ENCODE assay signal across 12 cellular contexts in genomic region chr2:71880287-71880686, GRCh38.
"Had no signal": no experiment of that assay in that cellular context is flagged by ENCODE, and none has a peak within 500 bp of the region (broad histone marks: within the 10 kb centered on the region; RNA-seq: fewer than 3 reads in every experiment).

No MANE protein-coding gene starts in this region.

- H3K27me3 ChIP-seq: gastroesophageal sphincter, left lung, spleen, suprapubic skin had no signal

- H3K27ac ChIP-seq: gastroesophageal sphincter, left lung, suprapubic skin had no signal

- H3K4me3 ChIP-seq: gastroesophageal sphincter, left lung, spleen, suprapubic skin had no signal

- H3K9me3 ChIP-seq: left lung, suprapubic skin had no signal

- FAIRE-seq: kidney had no signal

- ATAC-seq: activated T-cell treated with anti-CD3 and anti-CD28 coated beads, Interleukin-2, amount 50 U/mL, for 72 hours; natural killer cell treated with Interleukin-12 subunit alpha and Interleukin-12 subunit beta and Interleukin-15 and Interleukin-18, amount 100 ng/mL, for 72 hours had no signal

- H3K36me3 ChIP-seq: gastroesophageal sphincter, left lung, spleen, suprapubic skin had no signal

- DNase-seq: activated CD4-positive, alpha-beta T cell treated with anti-CD3 and anti-CD28 coated beads, Interleukin-2, amount 10 ng/mL, durations not matched to agents 7 days and 5 days; activated CD4-positive, CD25-positive, alpha-beta regulatory T cell; activated CD8-positive, alpha-beta memory T cell treated with anti-CD3 and anti-CD28 coated beads, Interleukin-2, amount 50 U/mL, for 48 hours; activated naive CD8-positive, alpha-beta T cell treated with anti-CD3 and anti-CD28 coated beads, Interleukin-2, amount 10 ng/mL, durations not matched to agents 7 days and 5 days; activated T-cell treated with anti-CD3 and anti-CD28 coated beads, Interleukin-2, amount 50 U/mL, for 72 hours; left lung; nucleus accumbens; spleen had no signal
